8 cellular contexts compared by ENCODE assay signal in genomic region chr1:168135116-168135981, GRCh38. TPM values are rescaled to one million over a fixed set of nuclear protein-coding genes. Genes with fewer than 3 reads are reported as not detected.
DNase-seq lines count a peak whose midpoint lies in the region; ATAC-seq and TF ChIP-seq lines count a peak whose summit lies in the region.

No MANE protein-coding gene starts in this region.

- H3K27me3 ChIP-seq in iPS-20b (ENCODE audit: insufficient read depth, low read length) = peaks cover 46% of the 10 kb centered on the region
- no peaks in the 10 kb centered on the region for H3K27me3 ChIP-seq in thoracic aorta (replicated peaks; ENCODE audit: insufficient read depth)

- H3K36me3 Mint-ChIP-seq in activated CD4-positive, alpha-beta T cell treated with anti-CD3 and anti-CD28 coated beads, Interleukin-2, amount 10 ng/mL, durations not matched to agents 7 days and 5 days (ENCODE audit: low read depth) = no peaks in the 10 kb centered on the region
- H3K36me3 Mint-ChIP-seq in activated B cell treated with CpG ODN at 0.5 μM for 24 hours (ENCODE audit: low read depth) = peaks cover 5% of the 10 kb centered on the region

- peak overlapping the region; percentile 76; the same call in 1 of the 2 replicates for H3K9ac ChIP-seq in iPS-20b (ENCODE audit: low read depth, low read length)

- POLR2A ChIA-PET in activated CD4-positive, alpha-beta T cell treated with anti-CD3 and anti-CD28 coated beads, Interleukin-2, amount 10 ng/mL, durations not matched to agents 7 days and 5 days (lab: Charles Lee) = no interaction called here
- POLR2A ChIA-PET in activated B cell treated with CpG ODN at 0.5 μM for 24 hours (lab: Charles Lee) = interaction anchor here (1.4 kb wide), 1 partner anchor 45 kb away, joined by 3 read pairs; no protein-coding TSS in a partner anchor

- no peak for DNase-seq in activated CD4-positive, alpha-beta T cell treated with anti-CD3 and anti-CD28 coated beads, Interleukin-2, amount 10 ng/mL, durations not matched to agents 7 days and 5 days
- no peak for DNase-seq in activated CD4-positive, alpha-beta T cell treated with anti-CD3 and anti-CD28 coated beads for 4 hours
- DNase-seq in activated B cell treated with CpG ODN at 0.5 μM for 24 hours (no peak), thoracic aorta (ENCODE audit: low spot score) (no peak), AG08396 (ENCODE audit: low spot score) (no peak), DMS114 treated with DMSO at 0.1 percent for 48 hours (lab: John Stamatoyannopoulos, UW; ENCODE audit: unreplicated experiment) (no peak)

- H3K27ac ChIP-seq in iPS-20b (ENCODE audit: low read length) = no peak overlapping the region
- peak overlapping the region in 1 of 2 donors; percentile 68 for H3K27ac ChIP-seq in thoracic aorta

- intact Hi-C loops in activated B cell treated with CpG ODN at 0.5 μM for 24 hours (cut with micrococcal nuclease) = no loop called here

- TF ChIP-seq CTCF in activated B cell treated with CpG ODN at 0.5 μM for 24 hours (IDR thresholded peaks at IDR 0.05) (no peak), thoracic aorta (IDR thresholded peaks at IDR 0.05) (no peak)

- H3K9me3 ChIP-seq in iPS-20b (ENCODE audit: insufficient read depth, low read depth, low read length) = no peaks in the 10 kb centered on the region
- no peaks in the 10 kb centered on the region for H3K9me3 ChIP-seq in thoracic aorta

- peaks cover 20% of the 10 kb centered on the region for H3K4me1 Mint-ChIP-seq in activated CD4-positive, alpha-beta T cell treated with anti-CD3 and anti-CD28 coated beads, Interleukin-2, amount 10 ng/mL, durations not matched to agents 7 days and 5 days
- H3K4me1 Mint-ChIP-seq in activated B cell treated with CpG ODN at 0.5 μM for 24 hours = peaks cover 18% of the 10 kb centered on the region

- H3K27me3 Mint-ChIP-seq in activated CD4-positive, alpha-beta T cell treated with anti-CD3 and anti-CD28 coated beads, Interleukin-2, amount 10 ng/mL, durations not matched to agents 7 days and 5 days = peaks cover 58% of the 10 kb centered on the region
- H3K27me3 Mint-ChIP-seq in activated B cell treated with CpG ODN at 0.5 μM for 24 hours = peaks cover 44% of the 10 kb centered on the region

- peak overlapping the region; percentile 72 for H3K4me3 Mint-ChIP-seq in activated CD4-positive, alpha-beta T cell treated with anti-CD3 and anti-CD28 coated beads, Interleukin-2, amount 10 ng/mL, durations not matched to agents 7 days and 5 days
- H3K4me3 Mint-ChIP-seq in activated B cell treated with CpG ODN at 0.5 μM for 24 hours = peak overlapping the region; percentile 82

- H3K9me3 Mint-ChIP-seq in activated CD4-positive, alpha-beta T cell treated with anti-CD3 and anti-CD28 coated beads, Interleukin-2, amount 10 ng/mL, durations not matched to agents 7 days and 5 days = no peaks in the 10 kb centered on the region
- no peaks in the 10 kb centered on the region for H3K9me3 Mint-ChIP-seq in activated B cell treated with CpG ODN at 0.5 μM for 24 hours

- H3K4me1 ChIP-seq in iPS-20b (ENCODE audit: insufficient read depth, low read length) (peaks cover 7% of the 10 kb centered on the region), thoracic aorta (ENCODE audit: control insufficient read depth in 1 of 2, low read depth in 2 of 2) (peaks cover 3 to 26% of the 10 kb centered on the region in 2 donors)

- no peak overlapping the region for H3K27ac Mint-ChIP-seq in activated CD4-positive, alpha-beta T cell treated with anti-CD3 and anti-CD28 coated beads, Interleukin-2, amount 10 ng/mL, durations not matched to agents 7 days and 5 days
- no peak overlapping the region for H3K27ac Mint-ChIP-seq in activated B cell treated with CpG ODN at 0.5 μM for 24 hours

- H3K36me3 ChIP-seq in iPS-20b (ENCODE audit: insufficient read depth, low read depth, low read length) = no peaks in the 10 kb centered on the region
- no peaks in the 10 kb centered on the region for H3K36me3 ChIP-seq in thoracic aorta

- H3K4me3 ChIP-seq in iPS-20b (ENCODE audit: low read length) = peak overlapping the region; percentile 94
- peak overlapping the region; percentile 91 for H3K4me3 ChIP-seq in thoracic aorta

- ATAC-seq in activated B cell treated with CpG ODN at 0.5 μM for 24 hours (ENCODE audit: low read depth) (no peak), thoracic aorta (ENCODE audit: insufficient number of reproducible peaks, low FRiP score, low read depth) (no peak), HG02588 (IDR thresholded peaks at IDR 0.05; ENCODE audit: unreplicated experiment) (no peak)

- CTCF ChIA-PET in activated CD4-positive, alpha-beta T cell treated with anti-CD3 and anti-CD28 coated beads, Interleukin-2, amount 10 ng/mL, durations not matched to agents 7 days and 5 days (lab: Charles Lee) = no interaction called here
- CTCF ChIA-PET in activated B cell treated with CpG ODN at 0.5 μM for 24 hours (lab: Charles Lee) = no interaction called here

RNA-seq across cellular contexts. Expression of gene GPR161, which starts 1.4 kb away (rescaled TPM):
- total RNA-seq in activated CD4-positive, alpha-beta T cell treated with anti-CD3 and anti-CD28 coated beads, Interleukin-2, amount 10 ng/mL, durations not matched to agents 7 days and 5 days = under 1 TPM; 0.10 to 0.17 TPM
- total RNA-seq in activated B cell treated with CpG ODN at 0.5 μM for 24 hours (0.04 and 0.32 TPM in 2 replicates), thoracic aorta (10 to 100 TPM; 10.3 to 11.6 TPM)

RNA-seq across cellular contexts. Expression of gene TIPRL, which starts 43.4 kb away (rescaled TPM):
- total RNA-seq in activated CD4-positive, alpha-beta T cell treated with anti-CD3 and anti-CD28 coated beads, Interleukin-2, amount 10 ng/mL, durations not matched to agents 7 days and 5 days = 10 to 100 TPM; 44.4 to 50.3 TPM
- total RNA-seq in activated B cell treated with CpG ODN at 0.5 μM for 24 hours (25.5 and 29.8 TPM in 2 replicates), thoracic aorta (10 to 100 TPM; 18.5 to 22.9 TPM)
